12 cellular contexts compared by ENCODE assay signal in genomic region chr12:106114084-106115068, GRCh38. TPM values are rescaled to one million over a fixed set of nuclear protein-coding genes. Genes with fewer than 3 reads are reported as not detected.
DNase-seq lines count a peak whose midpoint lies in the region; ATAC-seq, FAIRE-seq and TF ChIP-seq lines count a peak whose summit lies in the region.
"Had no signal": no experiment of that assay in that cellular context is flagged by ENCODE, and none has a peak within 500 bp of the region (broad histone marks: within the 10 kb centered on the region; RNA-seq: fewer than 3 reads in every experiment).

No MANE protein-coding gene starts in this region.

- no peak for TF ChIP-seq POLR2A in gastroesophageal sphincter (IDR thresholded peaks at IDR 0.05)

- TF ChIP-seq CTCF in GM23338 (conservative IDR thresholded peaks at IDR 0.05; ENCODE audit: low read depth in 2 of 2): no peak
- no peak for TF ChIP-seq CTCF in gastroesophageal sphincter (IDR thresholded peaks at IDR 0.05)
- no peak for TF ChIP-seq CTCF in progenitor cell of endocrine pancreas (IDR thresholded peaks at IDR 0.05; ENCODE audit: unreplicated experiment)

- H3K9me3 ChIP-seq in gastroesophageal sphincter: no peaks in the 10 kb centered on the region

- no peak overlapping the region; the same call in 1 of the 2 replicates for H3K4me2 ChIP-seq in GM23338

- WGBS in gastroesophageal sphincter (ENCODE audit: low coverage in 1 of 2), 2 donors: 39 to 52% methylated on average over 4 to 10 of the region's 10 CpGs

- H3K79me2 ChIP-seq in GM23338 (replicated peaks; ENCODE audit: insufficient read depth): peaks cover 100% of the 10 kb centered on the region

- 0 out of 2 replicates have a peak, but pooled peaks cover 4% of the 10 kb centered on the region for H4K20me1 ChIP-seq in GM23338 (replicated peaks; ENCODE audit: insufficient read depth)

- H3K4me3 Mint-ChIP-seq in GM23338 (no peak overlapping the region), progenitor cell of endocrine pancreas (ENCODE audit: low read depth) (no peak overlapping the region)
- no peak overlapping the region for H3K4me3 Mint-ChIP-seq in natural killer cell treated with Interleukin-12 subunit alpha and Interleukin-12 subunit beta and Interleukin-15 and Interleukin-18, amount 100 ng/mL, for 72 hours
- H3K4me3 Mint-ChIP-seq: activated naive CD8-positive, alpha-beta T cell treated with anti-CD3 and anti-CD28 coated beads for 36 hours; CD4-positive, CD25-positive, alpha-beta regulatory T cell; memory B cell had no signal

- H3K27me3 ChIP-seq in GM23338 (ENCODE audit: insufficient read depth): no peaks in the 10 kb centered on the region
- no peaks in the 10 kb centered on the region for H3K27me3 ChIP-seq in gastroesophageal sphincter

- no peaks in the 10 kb centered on the region for H3K9me2 ChIP-seq in GM23338 (ENCODE audit: insufficient read depth)

- no peak overlapping the region; the same call in 1 of the 2 replicates for H3K27ac Mint-ChIP-seq in GM23338
- peak overlapping the region; percentile 10 for H3K27ac Mint-ChIP-seq in progenitor cell of endocrine pancreas
- H3K27ac Mint-ChIP-seq in natural killer cell treated with Interleukin-12 subunit alpha and Interleukin-12 subunit beta and Interleukin-15 and Interleukin-18, amount 100 ng/mL, for 72 hours: no peak overlapping the region
- H3K27ac Mint-ChIP-seq: activated naive CD8-positive, alpha-beta T cell treated with anti-CD3 and anti-CD28 coated beads for 36 hours; memory B cell had no signal

- no peaks in the 10 kb centered on the region for H3K36me3 Mint-ChIP-seq in GM23338 (ENCODE audit: low read depth)
- H3K36me3 Mint-ChIP-seq in progenitor cell of endocrine pancreas (ENCODE audit: insufficient read depth): no peaks in the 10 kb centered on the region
- no peaks in the 10 kb centered on the region for H3K36me3 Mint-ChIP-seq in natural killer cell treated with Interleukin-12 subunit alpha and Interleukin-12 subunit beta and Interleukin-15 and Interleukin-18, amount 100 ng/mL, for 72 hours
- H3K36me3 Mint-ChIP-seq: activated naive CD8-positive, alpha-beta T cell treated with anti-CD3 and anti-CD28 coated beads for 36 hours; CD4-positive, CD25-positive, alpha-beta regulatory T cell; memory B cell had no signal

- no peak for TF ChIP-seq EP300 in gastroesophageal sphincter (IDR thresholded peaks at IDR 0.05)

- no peak overlapping the region for H2AFZ ChIP-seq in GM23338

- ATAC-seq in GM23338 (no peak), gastroesophageal sphincter (peak; percentile 86), GM18868 (IDR thresholded peaks at IDR 0.05; ENCODE audit: unreplicated experiment) (no peak)
- no peak for ATAC-seq in natural killer cell treated with Interleukin-12 subunit alpha and Interleukin-12 subunit beta and Interleukin-15 and Interleukin-18, amount 100 ng/mL, for 72 hours

- H3K27me3 Mint-ChIP-seq in GM23338 (ENCODE audit: insufficient read depth, low read depth, poor library complexity): peaks cover 9% of the 10 kb centered on the region
- no peaks in the 10 kb centered on the region for H3K27me3 Mint-ChIP-seq in progenitor cell of endocrine pancreas
- H3K27me3 Mint-ChIP-seq in natural killer cell treated with Interleukin-12 subunit alpha and Interleukin-12 subunit beta and Interleukin-15 and Interleukin-18, amount 100 ng/mL, for 72 hours: peaks cover 0 to 8% of the 10 kb centered on the region in 2 donors

- H3F3A ChIP-seq in GM23338 (replicated peaks; ENCODE audit: low read depth): no peaks in the 10 kb centered on the region; the same call in 1 of the 2 replicates

- no peak for FAIRE-seq in GM19239 (lab: Jason Lieb, UNC)

- H3K27ac ChIP-seq in GM23338 (ENCODE audit: low read depth) (0 out of 2 replicates have a peak overlapping the region, but pooled peaks have one; percentile 32), gastroesophageal sphincter (peak overlapping the region; percentile 40 to 77 (median 72))

- H3K9me3 Mint-ChIP-seq in GM23338: no peaks in the 10 kb centered on the region
- H3K9me3 Mint-ChIP-seq in progenitor cell of endocrine pancreas (ENCODE audit: low read depth): no peaks in the 10 kb centered on the region
- H3K9me3 Mint-ChIP-seq in natural killer cell treated with Interleukin-12 subunit alpha and Interleukin-12 subunit beta and Interleukin-15 and Interleukin-18, amount 100 ng/mL, for 72 hours: no peaks in the 10 kb centered on the region
- H3K9me3 Mint-ChIP-seq: activated naive CD8-positive, alpha-beta T cell treated with anti-CD3 and anti-CD28 coated beads for 36 hours; memory B cell had no signal

- H3K4me1 ChIP-seq in GM23338 (ENCODE audit: insufficient read depth) (peaks cover 74% of the 10 kb centered on the region), gastroesophageal sphincter (peaks cover 5 to 40% (median 26%) of the 10 kb centered on the region in 3 donors)

- DNase-seq in GM23338 (ENCODE audit: low spot score) (no peak), RKO (ENCODE audit: low spot score) (peak; percentile 23), progenitor cell of endocrine pancreas (ENCODE audit: low spot score, unreplicated experiment) (no peak), GM19239 (ENCODE audit: insufficient read length, low spot score) (no peak), NCI-H128 (lab: John Stamatoyannopoulos, UW; ENCODE audit: unreplicated experiment) (no peak)
- no peak for DNase-seq in natural killer cell treated with Interleukin-12 subunit alpha and Interleukin-12 subunit beta and Interleukin-15 and Interleukin-18, amount 100 ng/mL, for 72 hours (ENCODE audit: low spot score)
- DNase-seq: activated CD4-positive, alpha-beta T cell treated with anti-CD3 and anti-CD28 coated beads for 4 hours; activated naive CD8-positive, alpha-beta T cell treated with anti-CD3 and anti-CD28 coated beads for 36 hours; CD4-positive, CD25-positive, alpha-beta regulatory T cell had no signal

- peaks cover 73% of the 10 kb centered on the region for H3K4me1 Mint-ChIP-seq in GM23338
- H3K4me1 Mint-ChIP-seq in progenitor cell of endocrine pancreas (ENCODE audit: low read depth): peaks cover 23% of the 10 kb centered on the region
- peaks cover 7 to 20% of the 10 kb centered on the region in 2 donors for H3K4me1 Mint-ChIP-seq in natural killer cell treated with Interleukin-12 subunit alpha and Interleukin-12 subunit beta and Interleukin-15 and Interleukin-18, amount 100 ng/mL, for 72 hours (ENCODE audit: low read depth in 2 of 2)
- H3K4me1 Mint-ChIP-seq: CD4-positive, CD25-positive, alpha-beta regulatory T cell; memory B cell had no signal

- H3K36me3 ChIP-seq in GM23338 (ENCODE audit: insufficient read depth) (no peaks in the 10 kb centered on the region), gastroesophageal sphincter (no peaks in the 10 kb centered on the region)

- H3K4me3 ChIP-seq in GM23338: no peak overlapping the region
- H3K4me3 ChIP-seq in gastroesophageal sphincter: no peak overlapping the region

TF ChIP-seq in GM23338, 12 proteins besides CTCF, POLR2A, EP300 and RAD21:
- no peak for TF ChIP-seq EZH2phosphoT487 (IDR thresholded peaks at IDR 0.05; ENCODE audit: unreplicated experiment)
- no peak for TF ChIP-seq ZNF331 (CRISPR knock-in tag; IDR thresholded peaks at IDR 0.05; ENCODE audit: low read depth)
- no peak for TF ChIP-seq ZNF114 (CRISPR knock-in tag; IDR thresholded peaks at IDR 0.05)
- TF ChIP-seq EZH2 (IDR thresholded peaks at IDR 0.05; ENCODE audit: low read depth, unreplicated experiment): no peak
TF ChIP-seq in GM23338: peak in this region for 0.

RNA-seq across cellular contexts. Expression of gene NUAK1, which starts 24.4 kb away (rescaled TPM):
- 15.4 and 16.9 TPM in 2 replicates for total RNA-seq in GM23338 (2014; rRNA removed; shearing (Covaris generic))
- 4.7 and 5.4 TPM in 2 replicates for polyA plus RNA-seq in GM23338 (2016; fragmentation: Nextera tagmentation; extraction: Ambion mirVana)
- 10 to 100 TPM in 2 of 4 donors, 1 to 10 TPM in 2; 7.4 to 27.7 (median 10.7) TPM for total RNA-seq in gastroesophageal sphincter
- 7.6 and 9.7 TPM in 2 replicates for total RNA-seq in progenitor cell of endocrine pancreas
- total RNA-seq in natural killer cell treated with Interleukin-12 subunit alpha and Interleukin-12 subunit beta and Interleukin-15 and Interleukin-18, amount 100 ng/mL, for 72 hours: 1 to 10 TPM in 1 of 2 donors, under 1 TPM in 1; 0.05 to 1.6 TPM
- total RNA-seq: activated naive CD8-positive, alpha-beta T cell treated with anti-CD3 and anti-CD28 coated beads for 36 hours; CD4-positive, CD25-positive, alpha-beta regulatory T cell had no signal
- polyA plus RNA-seq: CD4-positive, CD25-positive, alpha-beta regulatory T cell had no signal
